13 cellular contexts compared by ENCODE assay signal in the genomic region with DNA sequence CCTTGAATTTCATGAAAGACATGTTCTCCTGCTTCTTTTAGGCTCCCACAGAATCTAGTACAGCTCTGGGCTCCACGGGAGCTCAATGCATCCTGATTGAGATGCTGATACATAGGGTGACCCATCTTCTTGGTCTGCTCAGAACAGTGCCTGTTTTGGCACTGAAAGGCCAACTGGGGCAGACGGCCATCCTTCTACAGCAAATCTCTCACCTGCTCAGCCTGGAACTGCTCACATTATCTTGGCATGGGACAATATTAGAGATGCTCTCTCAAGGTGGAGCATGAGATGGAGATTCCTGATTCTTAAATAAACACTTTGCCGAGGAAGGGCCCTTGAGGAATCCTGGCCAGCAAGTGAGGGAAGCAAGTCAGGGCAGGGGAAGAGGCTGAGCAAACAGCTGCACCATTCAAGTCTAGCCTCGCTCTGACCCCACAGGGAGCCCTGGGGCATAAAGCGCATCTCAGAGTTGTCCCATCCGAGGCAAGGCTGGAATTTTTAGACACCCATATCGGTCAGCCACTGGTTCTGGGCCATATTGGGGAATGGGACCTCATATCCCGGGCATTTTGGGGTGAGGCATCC.
"Had no signal": no experiment of that assay in that cellular context is flagged by ENCODE, and none has a peak within 500 bp of the region (broad histone marks: within the 10 kb centered on the region; RNA-seq: fewer than 3 reads in every experiment).

No MANE protein-coding gene starts in this region.

- DNase-seq: dermis blood vessel endothelial cell; erythroblast; heart left ventricle; hippocampal formation; kidney glomerular epithelial cell; naive thymus-derived CD8-positive, alpha-beta T cell; sigmoid colon; stimulated activated naive CD4-positive, alpha-beta T cell; stomach; transverse colon had no signal

- H3K27ac ChIP-seq: heart left ventricle, neutrophil, skin epidermis, stomach, thoracic aorta had no signal

- H3K27me3 ChIP-seq: sigmoid colon, transverse colon had no signal

- ATAC-seq: heart left ventricle; naive thymus-derived CD8-positive, alpha-beta T cell had no signal
